Comparison of ENCODE assay signal across 37 cellular contexts in the genomic region with DNA sequence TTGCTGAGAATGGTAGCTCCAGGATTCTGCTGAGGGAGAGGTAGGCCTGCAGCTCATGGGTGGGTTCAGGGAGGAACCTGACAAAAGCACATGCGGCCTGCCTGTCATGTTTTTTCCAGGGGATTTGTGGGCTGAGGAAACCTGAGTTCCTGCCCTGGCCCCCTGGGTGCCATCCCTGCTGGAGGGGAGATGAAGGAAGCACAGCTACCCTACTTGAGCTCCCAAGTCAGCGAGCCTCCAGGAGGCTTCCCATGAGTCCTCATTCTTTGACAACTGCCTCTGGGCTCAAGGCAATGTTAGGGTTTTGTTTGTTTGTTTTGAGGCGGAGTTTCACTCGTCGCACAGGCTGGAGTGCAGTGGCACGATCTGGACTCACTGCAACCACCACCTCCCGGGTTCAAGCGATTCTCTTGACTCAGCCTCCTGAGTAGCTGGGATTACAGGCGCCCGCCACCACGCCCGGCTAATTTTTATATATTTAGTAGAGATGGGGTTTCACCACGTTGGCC. TPM values are rescaled to one million over a fixed set of nuclear protein-coding genes. Genes with fewer than 3 reads are reported as not detected.
"Had no signal": no experiment of that assay in that cellular context is flagged by ENCODE, and none has a peak within 500 bp of the region (broad histone marks: within the 10 kb centered on the region; RNA-seq: fewer than 3 reads in every experiment).

No MANE protein-coding gene starts in this region.

- H3K9me3 ChIP-seq: adrenal gland, body of pancreas, colonic mucosa, esophagus squamous epithelium, gastroesophageal sphincter had no signal

- H3K27ac ChIP-seq: adrenal gland, body of pancreas, cardiac muscle cell, colonic mucosa, epithelial cell of prostate, esophagus squamous epithelium, gastroesophageal sphincter, WERI-Rb-1 had no signal

- ATAC-seq: activated CD4-positive, CD25-positive, alpha-beta regulatory T cell treated with anti-CD3 and anti-CD28 coated beads, Interleukin-2, amount 50 U/mL, for 24 hours; activated CD8-positive, alpha-beta T cell treated with anti-CD3 and anti-CD28 coated beads for 36 hours; activated naive CD8-positive, alpha-beta T cell treated with anti-CD3 and anti-CD28 coated beads, Interleukin-2, amount 50 U/mL, for 24 hours; body of pancreas; gastroesophageal sphincter; T-helper 17 cell had no signal

- H3K36me3 ChIP-seq: cardiac muscle cell, colonic mucosa had no signal

- H3K4me1 ChIP-seq: colonic mucosa had no signal

- DNase-seq: activated B cell treated with CpG ODN at 0.5 μM for 24 hours; activated CD4-positive, alpha-beta T cell treated with anti-CD3 and anti-CD28 coated beads for 48 hours; activated CD4-positive, alpha-beta T cell treated with anti-CD3 and anti-CD28 coated beads, Interleukin-2, amount 50 U/mL, for 1 hour; activated CD4-positive, alpha-beta T cell treated with anti-CD3 and anti-CD28 coated beads, Interleukin-2, amount 50 U/mL, for 48 hours; activated CD8-positive, alpha-beta memory T cell treated with anti-CD3 and anti-CD28 coated beads for 24 hours; activated CD8-positive, alpha-beta T cell treated with anti-CD3 and anti-CD28 coated beads for 36 hours; activated effector memory CD4-positive, alpha-beta T cell treated with anti-CD3 and anti-CD28 coated beads, Interleukin-2, amount 50 U/mL, for 16 hours; activated naive CD4-positive, alpha-beta T cell treated with anti-CD3 and anti-CD28 coated beads for 36 hours; activated naive CD8-positive, alpha-beta T cell treated with anti-CD3 and anti-CD28 coated beads for 36 hours; activated naive CD8-positive, alpha-beta T cell treated with anti-CD3 and anti-CD28 coated beads, Interleukin-2, amount 50 U/mL, for 24 hours; activated T-cell treated with anti-CD3 and anti-CD28 coated beads, Interleukin-2, amount 50 U/mL, for 48 hours; adrenal gland; amygdala; aorta; body of pancreas; central memory CD4-positive, alpha-beta T cell; cerebellar nuclear complex; colonic mucosa; effector CD8-positive, alpha-beta T cell; esophagus squamous epithelium; foreskin melanocyte; T-helper 1 cell; T-helper 17 cell; T1000; WERI-Rb-1 had no signal

- H3K4me3 ChIP-seq: adrenal gland, body of pancreas, cardiac muscle cell, colonic mucosa, esophagus squamous epithelium, gastroesophageal sphincter had no signal

- H3K27me3 ChIP-seq: adrenal gland, body of pancreas, cardiac muscle cell, colonic mucosa, esophagus squamous epithelium, gastroesophageal sphincter had no signal

- FAIRE-seq: endometrium, endothelial cell of umbilical vein had no signal

RNA-seq across cellular contexts. Expression of gene PRSS22, which starts 41.6 kb away (rescaled TPM):
- total RNA-seq: activated B cell treated with CpG ODN at 0.5 μM for 24 hours; activated CD8-positive, alpha-beta T cell treated with anti-CD3 and anti-CD28 coated beads for 36 hours; activated naive CD4-positive, alpha-beta T cell treated with anti-CD3 and anti-CD28 coated beads for 36 hours; activated naive CD8-positive, alpha-beta T cell treated with anti-CD3 and anti-CD28 coated beads for 36 hours; activated T-helper 1 cell treated with anti-CD3 and anti-CD28 coated beads, Interleukin-12 subunit alpha, Interleukin-12 subunit beta, Interleukin-2, Interleukin-4 antibody, amounts not matched to agents 30 ng/mL and 10 ng/mL and 1 ng/mL, durations not matched to agents 14 hours and 24 hours and 36 hours; activated T-helper 2 cell treated with anti-CD3 and anti-CD28 coated beads, Interferon-gamma antibody, Interleukin-2, Interleukin-4, amounts not matched to agents 10 μg/mL and 5 μg/mL and 100 μg/mL, durations not matched to agents 14 hours and 24 hours and 36 hours; aorta; cardiac muscle cell; dermis microvascular lymphatic vessel endothelial cell; endothelial cell of umbilical vein; fibroblast of villous mesenchyme; glomerular endothelial cell had no signal
- polyA plus RNA-seq: cardiac muscle cell, endothelial cell of umbilical vein, fibroblast of lung had no signal
